In the genomic region with DNA sequence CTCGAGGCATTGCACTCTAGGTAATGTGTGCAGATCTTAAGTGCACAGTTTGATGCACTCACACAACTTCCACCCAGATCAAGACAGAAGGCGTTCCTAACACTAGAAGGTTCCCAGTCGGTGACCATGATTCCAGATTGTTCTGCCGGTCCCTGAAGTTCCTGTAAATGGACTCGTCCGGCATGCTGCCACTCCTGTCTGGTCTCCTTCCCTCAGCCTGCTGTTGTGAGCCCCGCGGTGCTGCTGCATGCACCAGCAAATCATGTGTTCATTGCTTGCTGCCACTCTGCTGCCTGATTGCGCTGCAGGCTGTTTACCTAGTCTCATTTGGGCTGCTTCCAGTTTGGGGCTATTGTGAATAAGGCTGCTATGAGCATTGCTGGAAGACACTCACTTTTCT, we compare ENCODE assay signal across 23 cellular contexts.
DNase-seq lines count a peak whose midpoint lies in the region; ATAC-seq and TF ChIP-seq lines count a peak whose summit lies in the region.
"Had no signal": no experiment of that assay in that cellular context is flagged by ENCODE, and none has a peak within 500 bp of the region (broad histone marks: within the 10 kb centered on the region; RNA-seq: fewer than 3 reads in every experiment).

No MANE protein-coding gene starts in this region.

- peak overlapping the region; percentile 68 for H3K27ac Mint-ChIP-seq in nephron progenitor cell
- H3K27ac Mint-ChIP-seq: activated CD4-positive, alpha-beta memory T cell treated with anti-CD3 and anti-CD28 coated beads, Interleukin-2, amount 10 ng/mL, durations not matched to agents 7 days and 5 days; activated naive CD8-positive, alpha-beta T cell treated with anti-CD3 and anti-CD28 coated beads, Interleukin-2, amount 10 ng/mL, durations not matched to agents 7 days and 5 days had no signal

- DNase-seq in COR-L47 (lab: John Stamatoyannopoulos, UW): peak; percentile 45
- DNase-seq in HPDE6-E6E7 (ENCODE audit: extremely low spot score): peak; percentile 51
- peak; percentile 61 for DNase-seq in RWPE1 (ENCODE audit: low spot score)
- no peak for DNase-seq in nephron progenitor cell
- DNase-seq: activated CD4-positive, alpha-beta memory T cell treated with anti-CD3 and anti-CD28 coated beads, Interleukin-2, amount 10 ng/mL, durations not matched to agents 7 days and 5 days; activated effector memory CD4-positive, alpha-beta T cell treated with anti-CD3 and anti-CD28 coated beads, Interleukin-2, amount 50 U/mL, for 16 hours; activated naive CD8-positive, alpha-beta T cell treated with anti-CD3 and anti-CD28 coated beads, Interleukin-2, amount 10 ng/mL, durations not matched to agents 7 days and 5 days; EL; HCEC 1CT; left colon; mesendoderm; MG63; NCI-H1436; NCI-H748 treated with DMSO at 0.1 percent for 48 hours; nucleus accumbens; T1000 had no signal

- no peaks in the 10 kb centered on the region for H3K36me3 Mint-ChIP-seq in nephron progenitor cell (ENCODE audit: low read depth)
- H3K36me3 Mint-ChIP-seq: activated naive CD8-positive, alpha-beta T cell treated with anti-CD3 and anti-CD28 coated beads, Interleukin-2, amount 10 ng/mL, durations not matched to agents 7 days and 5 days had no signal

- CTCF ChIA-PET in RWPE1 (lab: Yijun Ruan, JAX): interaction anchor here (0.6 to 1.5 kb wide), 2 partner anchors 17 to 274 kb away, joined by 4 to 5 read pairs; no protein-coding TSS in a partner anchor

- peaks cover 22% of the 10 kb centered on the region for H3K4me1 Mint-ChIP-seq in nephron progenitor cell
- H3K4me1 Mint-ChIP-seq: activated CD4-positive, alpha-beta memory T cell treated with anti-CD3 and anti-CD28 coated beads, Interleukin-2, amount 10 ng/mL, durations not matched to agents 7 days and 5 days; activated naive CD8-positive, alpha-beta T cell treated with anti-CD3 and anti-CD28 coated beads, Interleukin-2, amount 10 ng/mL, durations not matched to agents 7 days and 5 days had no signal

- ATAC-seq in HG02759 (IDR thresholded peaks at IDR 0.05; ENCODE audit: unreplicated experiment): no peak
- ATAC-seq in HG02981 (IDR thresholded peaks at IDR 0.05; ENCODE audit: unreplicated experiment): no peak
- no peak for ATAC-seq in HG02610 (IDR thresholded peaks at IDR 0.05; ENCODE audit: unreplicated experiment)
- ATAC-seq: heart left ventricle, left colon, Right ventricle myocardium inferior had no signal

- H3K9me3 Mint-ChIP-seq in nephron progenitor cell: peaks cover 21% of the 10 kb centered on the region
- H3K9me3 Mint-ChIP-seq: activated CD4-positive, alpha-beta memory T cell treated with anti-CD3 and anti-CD28 coated beads, Interleukin-2, amount 10 ng/mL, durations not matched to agents 7 days and 5 days; activated naive CD8-positive, alpha-beta T cell treated with anti-CD3 and anti-CD28 coated beads, Interleukin-2, amount 10 ng/mL, durations not matched to agents 7 days and 5 days had no signal

- no peak for TF ChIP-seq CTCF in RWPE1 (conservative IDR thresholded peaks at IDR 0.05; ENCODE audit: low read depth)
- TF ChIP-seq CTCF in nephron progenitor cell (IDR thresholded peaks at IDR 0.05): no peak

- H3K4me3 Mint-ChIP-seq in nephron progenitor cell: no peak overlapping the region
- H3K4me3 Mint-ChIP-seq: activated CD4-positive, alpha-beta memory T cell treated with anti-CD3 and anti-CD28 coated beads, Interleukin-2, amount 10 ng/mL, durations not matched to agents 7 days and 5 days; activated naive CD8-positive, alpha-beta T cell treated with anti-CD3 and anti-CD28 coated beads, Interleukin-2, amount 10 ng/mL, durations not matched to agents 7 days and 5 days had no signal

- POLR2A ChIA-PET in RWPE1 (lab: Yijun Ruan, JAX; ENCODE audit: low non-redundant PET): no interaction called here

- H3K27me3 Mint-ChIP-seq in nephron progenitor cell (ENCODE audit: low read depth, poor library complexity): peaks cover 23% of the 10 kb centered on the region
- H3K27me3 Mint-ChIP-seq: activated CD4-positive, alpha-beta memory T cell treated with anti-CD3 and anti-CD28 coated beads, Interleukin-2, amount 10 ng/mL, durations not matched to agents 7 days and 5 days; activated naive CD8-positive, alpha-beta T cell treated with anti-CD3 and anti-CD28 coated beads, Interleukin-2, amount 10 ng/mL, durations not matched to agents 7 days and 5 days had no signal

- H3K27ac ChIP-seq in RWPE1: peak overlapping the region; percentile 1; the same call in 1 of the 2 replicates
- H3K27ac ChIP-seq: BLaER1, heart left ventricle, skin epidermis had no signal
